In genomic region chrX:154372612-154373022, GRCh38 we compare ENCODE assay signal across 8 cellular contexts. TPM values are rescaled to one million over a fixed set of nuclear protein-coding genes. Genes with fewer than 3 reads are reported as not detected.
DNase-seq lines count a peak whose midpoint lies in the region; TF ChIP-seq lines count a peak whose summit lies in the region.

No MANE protein-coding gene starts in this region.

- H3K36me3 Mint-ChIP-seq in activated naive CD4-positive, alpha-beta T cell treated with anti-CD3 and anti-CD28 coated beads, Interleukin-2, amount 10 ng/mL, durations not matched to agents 7 days and 5 days: peaks cover 14% of the 10 kb centered on the region

- H3K4me3 ChIP-seq in AG10803 (ENCODE audit: low read length): peak overlapping the region; percentile 78

- no peaks in the 10 kb centered on the region for H3K27me3 Mint-ChIP-seq in activated naive CD4-positive, alpha-beta T cell treated with anti-CD3 and anti-CD28 coated beads, Interleukin-2, amount 10 ng/mL, durations not matched to agents 7 days and 5 days

- peak overlapping the region; percentile 86 for H3K27ac Mint-ChIP-seq in activated naive CD4-positive, alpha-beta T cell treated with anti-CD3 and anti-CD28 coated beads, Interleukin-2, amount 10 ng/mL, durations not matched to agents 7 days and 5 days

- H3K4me1 Mint-ChIP-seq in activated naive CD4-positive, alpha-beta T cell treated with anti-CD3 and anti-CD28 coated beads, Interleukin-2, amount 10 ng/mL, durations not matched to agents 7 days and 5 days: peaks cover 33% of the 10 kb centered on the region

- CTCF ChIA-PET in activated naive CD4-positive, alpha-beta T cell treated with anti-CD3 and anti-CD28 coated beads, Interleukin-2, amount 10 ng/mL, durations not matched to agents 7 days and 5 days (lab: Charles Lee): interaction anchor here (0.8 to 2.1 kb wide), 9 partner anchors 10 to 170 kb away, joined by 3 to 17 read pairs (median 4); partner anchors contain the start of genes RPL10 and UBL4A

- TF ChIP-seq CTCF in AG10803 (conservative IDR thresholded peaks at IDR 0.05; ENCODE audit: low read length) (no peak), GM20000 (IDR thresholded peaks at IDR 0.05; ENCODE audit: extremely low read depth, missing control alignments) (no peak)

- H3K4me3 Mint-ChIP-seq in activated naive CD4-positive, alpha-beta T cell treated with anti-CD3 and anti-CD28 coated beads, Interleukin-2, amount 10 ng/mL, durations not matched to agents 7 days and 5 days: peak overlapping the region; percentile 80

- H3K9me3 Mint-ChIP-seq in activated naive CD4-positive, alpha-beta T cell treated with anti-CD3 and anti-CD28 coated beads, Interleukin-2, amount 10 ng/mL, durations not matched to agents 7 days and 5 days: no peaks in the 10 kb centered on the region

- DNase-seq in AG10803 (ENCODE audit: low read depth): peak; percentile 54
- DNase-seq in GM20000 (ENCODE audit: low spot score): peak; percentile 76
- peak; percentile 60 for DNase-seq in activated naive CD4-positive, alpha-beta T cell treated with anti-CD3 and anti-CD28 coated beads, Interleukin-2, amount 10 ng/mL, durations not matched to agents 7 days and 5 days
- DNase-seq in mucosa of gallbladder (ENCODE audit: low spot score): peak; percentile 52
- no peak for DNase-seq in NCI-H2196 treated with DMSO at 0.1 percent for 48 hours (lab: John Stamatoyannopoulos, UW; ENCODE audit: unreplicated experiment)
- DNase-seq in NCI-H774 (lab: John Stamatoyannopoulos, UW): no peak
- no peak for DNase-seq in foreskin melanocyte
- DNase-seq in middle frontal gyrus (ENCODE audit: extremely low spot score, low spot score): no peak

RNA-seq across cellular contexts. Expression of gene FLNA, which starts 1.8 kb away (rescaled TPM):
- 2,367 TPM for total RNA-seq in mucosa of gallbladder

RNA-seq across cellular contexts. Expression of gene EMD, which starts 6.5 kb away (rescaled TPM):
- 62.6 TPM for total RNA-seq in mucosa of gallbladder

RNA-seq across cellular contexts. Expression of gene RPL10, which starts 25.6 kb away (rescaled TPM):
- 1,937 TPM for total RNA-seq in mucosa of gallbladder

RNA-seq across cellular contexts. Expression of gene DNASE1L1, which starts 36.4 kb away (rescaled TPM):
- total RNA-seq in mucosa of gallbladder: 28.2 TPM

RNA-seq across cellular contexts. Expression of gene TAFAZZIN, which starts 38.7 kb away (rescaled TPM):
- 49.8 TPM for total RNA-seq in mucosa of gallbladder

Comparison
In these comparisons a context has a peak if more than half of its experiments do, and no peak if none do; other contexts are left out.
1. DNase-seq: peak in AG10803 (single experiment), GM20000 (single experiment), activated naive CD4-positive, alpha-beta T cell treated with anti-CD3 and anti-CD28 coated beads, Interleukin-2, amount 10 ng/mL, durations not matched to agents 7 days and 5 days (single experiment) and mucosa of gallbladder (single experiment); none in NCI-H2196 treated with DMSO at 0.1 percent for 48 hours (single experiment), NCI-H774 (single experiment), foreskin melanocyte (single experiment) and middle frontal gyrus (single experiment).